Comparison of ENCODE assay signal across 8 cellular contexts in the genomic region with DNA sequence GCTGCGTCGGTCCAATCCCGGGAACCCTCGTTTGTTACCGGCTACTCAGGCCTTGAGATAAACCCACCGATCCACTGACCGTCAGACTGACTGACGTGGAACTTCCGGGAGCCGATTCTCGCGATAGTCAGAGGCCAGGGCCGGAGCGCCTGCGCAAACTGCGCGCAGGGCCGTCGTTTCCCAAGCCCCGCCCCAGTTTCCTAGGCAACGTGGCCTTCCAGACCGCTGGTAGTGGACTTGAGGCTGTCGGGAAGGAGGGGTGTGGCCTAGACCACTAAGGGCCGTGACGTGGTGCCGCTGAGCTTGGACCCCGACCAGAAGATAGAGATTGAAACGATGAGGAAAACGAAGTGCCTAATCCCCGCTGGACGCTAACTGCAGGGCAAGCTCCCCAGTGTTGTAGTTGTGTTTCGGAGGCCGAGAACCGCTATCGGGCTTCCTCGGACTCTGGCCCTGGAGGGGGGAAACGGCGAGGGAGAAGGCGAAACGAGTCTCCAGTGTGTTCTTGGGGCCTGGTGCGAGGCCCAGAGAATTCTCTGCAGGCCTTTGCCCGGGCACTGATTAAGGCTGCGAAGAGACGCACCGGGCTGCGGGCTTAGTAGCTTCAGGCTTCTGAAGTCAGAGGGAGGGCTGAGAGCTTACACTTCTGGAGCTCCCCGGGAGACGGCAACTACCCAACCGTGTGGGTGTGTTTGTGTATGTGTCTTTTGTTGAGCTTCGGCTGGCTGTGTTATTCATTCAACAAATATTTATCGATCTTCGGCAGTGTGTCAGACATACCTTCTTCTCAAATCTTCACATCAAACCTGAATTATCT. TPM values are rescaled to one million over a fixed set of nuclear protein-coding genes. Genes with fewer than 3 reads are reported as not detected.
A peak's percentile ranks its signal among the peaks of the same experiment; 100 is the strongest.
DNase-seq lines count a peak whose midpoint lies in the region; ATAC-seq and TF ChIP-seq lines count a peak whose summit lies in the region.

A gene (minus strand): TSS at position 96 of the 817 bp plus-strand sequence. CDS start 97 bp downstream, outside the sequence.

- H3K4me1 ChIP-seq in KMS-11 (ENCODE audit: low read depth, poor library complexity, severe bottlenecking), result peaks cover 20% of the 10 kb centered on the region
- peaks cover 0 to 16% (median 0%) of the 10 kb centered on the region in 4 donors for H3K4me1 ChIP-seq in Peyer's patch
- H3K4me1 ChIP-seq in esophagus (ENCODE audit: control insufficient read depth in 2 of 2, insufficient read depth in 2 of 2, low read length in 1 of 2), result no peaks in the 10 kb centered on the region
- no peaks in the 10 kb centered on the region for H3K4me1 ChIP-seq in mucosa of stomach (ENCODE audit: control insufficient read depth, insufficient read depth, low read length)

- H3K36me3 ChIP-seq in KMS-11 (ENCODE audit: insufficient read depth), result no peaks in the 10 kb centered on the region; the same call in 1 of the 2 replicates
- H3K36me3 ChIP-seq in Peyer's patch, result no peaks in the 10 kb centered on the region
- H3K36me3 ChIP-seq in esophagus (ENCODE audit: control insufficient read depth in 2 of 2, insufficient read depth in 2 of 2, low read length in 1 of 2), result no peaks in the 10 kb centered on the region
- no peaks in the 10 kb centered on the region for H3K36me3 ChIP-seq in mucosa of stomach (ENCODE audit: control insufficient read depth, insufficient read depth, low read length)

- H3K4me2 ChIP-seq in KMS-11, result peak within 1 kb of the TSS; percentile 84

- WGBS in esophagus, 2 donors, result 1% methylated on average over 52 of the region's 52 CpGs

- TF ChIP-seq POLR2A in Peyer's patch (IDR thresholded peaks at IDR 0.05), result peak; percentile 80 to 81

- ATAC-seq in GM21737 (IDR thresholded peaks at IDR 0.05; ENCODE audit: unreplicated experiment), result peak; percentile 98

- no peaks in the 10 kb centered on the region for H3K27me3 ChIP-seq in KMS-11 (ENCODE audit: insufficient read depth, low read depth)
- H3K27me3 ChIP-seq in Peyer's patch, result no peaks in the 10 kb centered on the region
- no peaks in the 10 kb centered on the region for H3K27me3 ChIP-seq in esophagus (ENCODE audit: control insufficient read depth in 1 of 2, insufficient read depth in 2 of 2, low read length in 2 of 2)
- H3K27me3 ChIP-seq in mucosa of stomach (ENCODE audit: control insufficient read depth, insufficient read depth, low read length), result no peaks in the 10 kb centered on the region

- no peaks in the 10 kb centered on the region for H4K20me1 ChIP-seq in KMS-11 (ENCODE audit: insufficient read depth)

- H3K9me3 ChIP-seq in Peyer's patch (no peaks in the 10 kb centered on the region), esophagus (ENCODE audit: control insufficient read depth in 2 of 2, insufficient read depth in 1 of 2, low read depth in 1 of 2, low read length in 1 of 2) (no peaks in the 10 kb centered on the region), mucosa of stomach (ENCODE audit: control insufficient read depth, low read length) (no peaks in the 10 kb centered on the region)

- no peak for TF ChIP-seq CTCF in KMS-11 (conservative IDR thresholded peaks at IDR 0.05; ENCODE audit: low read depth, low read length)
- TF ChIP-seq CTCF in Peyer's patch (IDR thresholded peaks at IDR 0.05), result peak in 2 of 6 experiments; percentile 4 to 13

- DNase-seq in DMS53 treated with DMSO at 0.1 percent for 48 hours (lab: John Stamatoyannopoulos, UW; ENCODE audit: unreplicated experiment), result peak; percentile 88
- DNase-seq in Peyer's patch, result peak; percentile 97 to 100 (median 100)
- peak; percentile 99 for DNase-seq in activated T-cell treated with anti-CD3 and anti-CD28 coated beads, Interleukin-2, amount 50 U/mL, for 48 hours
- DNase-seq in stimulated activated CD8-positive, alpha-beta memory T cell treated with anti-CD3 and anti-CD28 coated beads, Interleukin-7, amount 100 ng/mL, for 1 hour (ENCODE audit: low read depth in 2 of 2), result peak; percentile 95

- peak within 1 kb of the TSS; percentile 90 for H2AFZ ChIP-seq in KMS-11 (ENCODE audit: low read depth)

- H3K27ac ChIP-seq in KMS-11 (peak within 1 kb of the TSS; percentile 89), Peyer's patch (peak within 1 kb of the TSS; percentile 83 to 97 (median 92)), esophagus (ENCODE audit: low read depth in 2 of 2, low read length in 1 of 2) (peak within 1 kb of the TSS; percentile 98 to 99)

- H3K79me2 ChIP-seq in KMS-11 (ENCODE audit: insufficient read depth, low read depth), result peaks cover 57% of the 10 kb centered on the region

- H3K9ac ChIP-seq in KMS-11, result peak within 1 kb of the TSS; percentile 93
- peak within 1 kb of the TSS; percentile 99 for H3K9ac ChIP-seq in mucosa of stomach (ENCODE audit: low read length)

- peak within 1 kb of the TSS; percentile 91 for H3K4me3 ChIP-seq in KMS-11 (IDR thresholded peaks at IDR 0.05; ENCODE audit: insufficient read depth, low read depth, low read length)
- H3K4me3 ChIP-seq in Peyer's patch, result peak within 1 kb of the TSS; percentile 70 to 90 (median 82)
- H3K4me3 ChIP-seq in esophagus (ENCODE audit: low read depth in 1 of 2, low read length in 2 of 2), result peak within 1 kb of the TSS; percentile 81 to 90
- peak within 1 kb of the TSS; percentile 92 for H3K4me3 ChIP-seq in mucosa of stomach (ENCODE audit: low read length)

RNA-seq across cellular contexts. Expression of the gene that starts here (rescaled TPM):
- 100 to 1,000 TPM in 1 of 4 donors, 10 to 100 TPM in 3; 69.7 to 103 (median 87.2) TPM for total RNA-seq in Peyer's patch
- polyA plus RNA-seq in esophagus, result 10 to 100 TPM; 23.2 to 50.6 TPM

Comparison
In these comparisons a context has a peak if more than half of its experiments do, and no peak if none do; other contexts are left out.
1. Peak in every context shown above with its lines: DNase-seq, ATAC-seq, H3K4me3 ChIP-seq and H3K27ac ChIP-seq.